Comparison of ENCODE assay signal across 9 cellular contexts in genomic region chr12:31715283-31715825, GRCh38. TPM values are rescaled to one million over a fixed set of nuclear protein-coding genes. Genes with fewer than 3 reads are reported as not detected.
A peak's percentile ranks its signal among the peaks of the same experiment; 100 is the strongest.
DNase-seq lines count a peak whose midpoint lies in the region; ATAC-seq lines count a peak whose summit lies in the region.
"Had no signal": no experiment of that assay in that cellular context is flagged by ENCODE, and none has a peak within 500 bp of the region (broad histone marks: within the 10 kb centered on the region; RNA-seq: fewer than 3 reads in every experiment).

No MANE protein-coding gene starts in this region.

- peak; percentile 96 for DNase-seq in OCI-M1 (lab: John Stamatoyannopoulos, UW)
- DNase-seq in left lobe of liver (ENCODE audit: low spot score), result no peak
- no peak for DNase-seq in activated CD8-positive, alpha-beta memory T cell treated with anti-CD3 and anti-CD28 coated beads, Interleukin-2, amount 50 U/mL, for 48 hours
- DNase-seq in SKM-1 (lab: John Stamatoyannopoulos, UW; ENCODE audit: unreplicated experiment), result no peak
- DNase-seq in ecto neural progenitor cell (ENCODE audit: low spot score), result no peak
- no peak for DNase-seq in effector CD4-positive, alpha-beta T cell
- DNase-seq: heart left ventricle had no signal

- ATAC-seq in GM18517 (IDR thresholded peaks at IDR 0.05; ENCODE audit: unreplicated experiment) (peak; percentile 80), HG02678 (IDR thresholded peaks at IDR 0.05; ENCODE audit: unreplicated experiment) (peak; percentile 77), left lobe of liver (peak; percentile 39)

RNA-seq across cellular contexts. Expression of gene AMN1, which starts 13.5 kb away (rescaled TPM):
- total RNA-seq in left lobe of liver, result 1.6 TPM

RNA-seq across cellular contexts. Expression of gene ETFBKMT, which starts 55.9 kb away (rescaled TPM):
- 7.9 TPM for total RNA-seq in left lobe of liver
